Comparison of ENCODE assay signal across 8 cellular contexts in genomic region chr12:8018666-8019581, GRCh38. TPM values are rescaled to one million over a fixed set of nuclear protein-coding genes. Genes with fewer than 3 reads are reported as not detected.
DNase-seq lines count a peak whose midpoint lies in the region; ATAC-seq, FAIRE-seq and TF ChIP-seq lines count a peak whose summit lies in the region.

No MANE protein-coding gene starts in this region.

- H3K9me3 ChIP-seq in DOHH2 (ENCODE audit: control insufficient read depth, insufficient read depth, low read length) (no peaks in the 10 kb centered on the region), body of pancreas (no peaks in the 10 kb centered on the region), left lung (no peaks in the 10 kb centered on the region), upper lobe of right lung (no peaks in the 10 kb centered on the region)

- H3K9me2 ChIP-seq in DOHH2 (replicated peaks; ENCODE audit: control insufficient read depth, low read length), result no peaks in the 10 kb centered on the region

- no peaks in the 10 kb centered on the region for H4K20me1 ChIP-seq in DOHH2 (ENCODE audit: control insufficient read depth, insufficient read depth, low read depth, low read length)

- FAIRE-seq in H54 (lab: Jason Lieb, UNC), result no peak

- H3K27ac ChIP-seq in DOHH2 (ENCODE audit: low read depth, low read length) (no peak overlapping the region), body of pancreas (no peak overlapping the region), left lung (no peak overlapping the region), upper lobe of right lung (no peak overlapping the region)

- peaks cover 20% of the 10 kb centered on the region for H3K27me3 ChIP-seq in DOHH2 (ENCODE audit: control insufficient read depth, low read length)
- peaks cover 0 to 19% of the 10 kb centered on the region in 2 donors for H3K27me3 ChIP-seq in body of pancreas
- H3K27me3 ChIP-seq in left lung, result peaks cover 23 to 58% of the 10 kb centered on the region in 2 donors
- H3K27me3 ChIP-seq in upper lobe of right lung, result peaks cover 56% of the 10 kb centered on the region

- peaks cover 7% of the 10 kb centered on the region; the same call in 1 of the 2 replicates for H3F3A ChIP-seq in DOHH2 (ENCODE audit: control insufficient read depth, insufficient read depth)

- H3K79me2 ChIP-seq in DOHH2 (ENCODE audit: control insufficient read depth, low read length), result no peaks in the 10 kb centered on the region

- peak overlapping the region; percentile 80 for H3K4me2 ChIP-seq in DOHH2 (ENCODE audit: low read length)

- DNase-seq in NCI-H1930 (lab: John Stamatoyannopoulos, UW) (peak; percentile 71 to 81), body of pancreas (peak in 1 of 4 donors; percentile 25), left lung (no peak), upper lobe of right lung (no peak), H54 (ENCODE audit: insufficient read length, low spot score) (no peak), AML-193 (lab: John Stamatoyannopoulos, UW) (no peak)

- H3K4me3 ChIP-seq in DOHH2 (ENCODE audit: low read length) (peak overlapping the region; percentile 80), body of pancreas (no peak overlapping the region), left lung (peak overlapping the region; percentile 9 to 26), upper lobe of right lung (peak overlapping the region; percentile 39)

- TF ChIP-seq POLR2A in body of pancreas (IDR thresholded peaks at IDR 0.05), result no peak
- no peak for TF ChIP-seq POLR2A in H54 (IDR thresholded peaks at IDR 0.05; ENCODE audit: low read depth, low read length)

- ATAC-seq in body of pancreas (peak; percentile 67), left lung (peak; percentile 51), upper lobe of right lung (peak; percentile 58), HG02981 (IDR thresholded peaks at IDR 0.05; ENCODE audit: unreplicated experiment) (no peak)

- intact Hi-C loops in body of pancreas (cut with DNase I) (no loop called here), left lung (cut with DNase I) (no loop called here), upper lobe of right lung (cut with DNase I) (no loop called here)

- no peaks in the 10 kb centered on the region for H3K36me3 ChIP-seq in DOHH2 (ENCODE audit: control insufficient read depth, low read length)
- H3K36me3 ChIP-seq in body of pancreas (replicated peaks in 1 of 2; ENCODE audit: insufficient read depth in 1 of 2, low read depth in 2 of 2), result no peaks in the 10 kb centered on the region
- H3K36me3 ChIP-seq in left lung, result no peaks in the 10 kb centered on the region
- H3K36me3 ChIP-seq in upper lobe of right lung, result no peaks in the 10 kb centered on the region

- H3K4me1 ChIP-seq in DOHH2 (ENCODE audit: control insufficient read depth, low read length), result peaks cover 8% of the 10 kb centered on the region
- peaks cover 14% of the 10 kb centered on the region for H3K4me1 ChIP-seq in body of pancreas
- peaks cover 0 to 11% of the 10 kb centered on the region in 2 donors for H3K4me1 ChIP-seq in left lung
- peaks cover 4% of the 10 kb centered on the region for H3K4me1 ChIP-seq in upper lobe of right lung

- TF ChIP-seq CTCF in DOHH2 (IDR thresholded peaks at IDR 0.05; ENCODE audit: low read depth, low read length, poor library complexity, severe bottlenecking) (peak; percentile 28), body of pancreas (IDR thresholded peaks at IDR 0.05) (no peak), left lung (IDR thresholded peaks at IDR 0.05) (no peak), upper lobe of right lung (IDR thresholded peaks at IDR 0.05) (no peak)

- 2 to 3% methylated on average over 22 to 58 of the region's 58 CpGs for WGBS in body of pancreas, 2 donors

RNA-seq across cellular contexts. Expression of gene FOXJ2, which starts 13.6 kb away (rescaled TPM):
- 10 to 100 TPM in 1 of 2 donors, 1 to 10 TPM in 1; 7.5 to 11.9 TPM for total RNA-seq in body of pancreas
- 10 to 100 TPM; 15.9 to 20.0 TPM for total RNA-seq in left lung
- total RNA-seq in upper lobe of right lung, result 20.3 TPM

RNA-seq across cellular contexts. Expression of gene C3AR1, which starts 47.2 kb away (rescaled TPM):
- total RNA-seq in body of pancreas (1 to 10 TPM in 1 of 2 donors, under 1 TPM in 1; 0.66 to 3.9 TPM), left lung (10 to 100 TPM; 19.4 to 66.4 TPM), upper lobe of right lung (45.0 TPM)

Comparison
In these comparisons a context has a peak if more than half of its experiments do, and no peak if none do; other contexts are left out.
1. H3K4me3 ChIP-seq: peak in DOHH2 (single experiment), left lung (2 of 2) and upper lobe of right lung (single experiment); none in body of pancreas (0 of 2).
2. DNase-seq: peak in NCI-H1930 (2 of 2); none in left lung (0 of 2), upper lobe of right lung (single experiment), H54 (single experiment) and AML-193 (0 of 2).